ENCODE assay signal across 1 cellular context in the genomic region with DNA sequence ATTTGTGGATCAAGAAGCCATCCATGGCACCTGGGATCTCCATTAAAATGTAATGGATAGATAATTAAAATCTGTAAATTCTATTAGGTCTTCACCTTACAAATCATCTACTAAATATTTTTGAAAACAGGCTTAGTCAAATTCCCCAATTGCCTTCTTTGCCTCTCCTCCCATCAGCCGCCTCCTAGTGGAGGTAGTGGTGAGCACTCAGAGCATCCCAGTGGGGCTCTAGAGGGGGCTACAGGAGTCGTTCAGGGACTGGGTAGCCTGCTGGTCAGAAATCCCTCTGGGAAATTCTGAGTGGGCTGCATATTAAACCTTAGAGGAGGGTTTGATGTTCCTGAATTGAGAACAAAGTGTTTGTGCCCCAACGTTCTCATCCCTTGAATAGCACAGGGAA.
TF ChIP-seq lines count a peak whose summit lies in the region.

No MANE protein-coding gene starts in this region.

TF ChIP-seq in H1, 55 proteins besides CTCF, POLR2A, EP300 and RAD21:
- no peak for TF ChIP-seq HDAC6 (IDR thresholded peaks at IDR 0.05; ENCODE audit: low read depth, low read length)
- TF ChIP-seq GTF2F1 (IDR thresholded peaks at IDR 0.05; ENCODE audit: borderline replicate concordance, low read depth, low read length) = no peak
- TF ChIP-seq CREB1 (IDR thresholded peaks at IDR 0.05) = no peak
- TF ChIP-seq TAF1 (IDR thresholded peaks at IDR 0.05; ENCODE audit: low read depth, low read length) = no peak
- TF ChIP-seq BACH1 (IDR thresholded peaks at IDR 0.05; ENCODE audit: low read length) = no peak
- no peak for TF ChIP-seq SIX5 (IDR thresholded peaks at IDR 0.05; ENCODE audit: low read depth, low read length)
TF ChIP-seq in H1: peak in this region for 0.
